ENCODE assay signal across 8 cellular contexts in the genomic region with DNA sequence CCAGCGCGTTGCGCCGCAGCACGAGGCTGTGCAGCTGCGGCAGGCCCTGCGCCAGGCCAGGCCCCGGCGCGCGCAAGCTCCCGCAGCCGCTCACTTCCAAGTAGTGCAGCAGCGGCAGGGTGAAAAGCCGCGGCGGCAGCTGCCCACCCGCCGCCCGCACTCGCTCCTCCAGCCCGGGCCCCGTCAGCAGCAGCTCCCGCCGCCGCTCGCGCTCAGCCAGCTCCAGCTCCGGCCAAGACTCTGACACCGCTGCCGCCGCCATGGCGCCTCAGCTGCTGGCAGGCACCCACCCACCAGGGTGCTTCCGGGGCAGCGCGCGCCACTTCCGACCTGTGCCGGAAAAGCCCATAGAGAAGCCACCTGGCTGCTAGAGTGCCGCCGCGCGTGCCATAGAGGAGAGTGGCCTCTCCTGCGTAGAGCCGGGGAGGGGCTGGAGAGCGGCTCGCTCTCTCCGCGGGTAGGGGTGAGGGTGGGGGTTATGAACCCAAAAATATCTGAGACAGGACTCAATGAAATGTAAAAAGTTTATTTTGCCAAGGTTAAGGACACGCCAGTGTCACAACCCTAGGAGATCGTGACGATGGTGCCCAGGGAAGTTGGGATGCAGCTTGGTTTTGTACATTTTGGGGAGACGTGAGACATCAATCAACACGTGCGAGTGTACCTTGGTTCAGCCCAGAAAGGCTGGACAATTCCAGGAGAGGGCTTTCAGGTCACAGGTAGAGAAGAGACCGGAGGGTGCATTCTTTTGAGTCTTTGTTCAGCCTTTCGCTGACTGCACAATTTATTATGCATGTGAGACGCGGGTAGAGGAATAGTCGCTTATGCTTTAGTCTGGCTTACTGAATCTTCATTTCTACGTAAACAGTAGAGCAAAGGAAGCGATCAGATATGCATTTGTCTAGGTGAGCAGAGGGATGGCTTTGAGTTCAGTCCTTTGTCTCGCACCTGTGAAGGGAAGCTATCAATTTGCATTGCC. TPM values are rescaled to one million over a fixed set of nuclear protein-coding genes. Genes with fewer than 3 reads are reported as not detected.
DNase-seq lines count a peak whose midpoint lies in the region; ATAC-seq lines count a peak whose summit lies in the region.

A gene (minus strand): TSS at position 284 of the 979 bp plus-strand sequence. CDS start 22 bp downstream, at position 262.

- peak within 1 kb of the TSS; percentile 93 to 99 (median 94) for H3K4me3 Mint-ChIP-seq in CD4-positive, alpha-beta memory T cell

- H3K4me3 ChIP-seq in CD4-positive, alpha-beta memory T cell (ENCODE audit: low read length in 2 of 2) = peak within 1 kb of the TSS; percentile 62 to 65

- peaks cover 41% of the 10 kb centered on the region for H3K4me1 ChIP-seq in CD4-positive, alpha-beta memory T cell (ENCODE audit: insufficient read depth, low read length)

- ATAC-seq in GM19438 (IDR thresholded peaks at IDR 0.05; ENCODE audit: low read depth, unreplicated experiment) (peak; percentile 98), HG03571 (IDR thresholded peaks at IDR 0.05; ENCODE audit: unreplicated experiment) (peak; percentile 98)

- no peaks in the 10 kb centered on the region for H3K9me3 ChIP-seq in CD4-positive, alpha-beta memory T cell (ENCODE audit: control insufficient read depth in 1 of 2, low read length in 2 of 2)

- H3K27me3 ChIP-seq in CD4-positive, alpha-beta memory T cell (ENCODE audit: insufficient read depth, low read length) = no peaks in the 10 kb centered on the region

- H3K36me3 Mint-ChIP-seq in CD4-positive, alpha-beta memory T cell = peaks cover 0 to 20% of the 10 kb centered on the region in 2 donors

- CTCF ChIA-PET in CD4-positive, alpha-beta memory T cell (lab: Charles Lee; ENCODE audit: partially characterized antibody) = interaction anchor here (1.0 to 1.5 kb wide), 2 partner anchors 9 to 11 kb away, joined by 3 to 4 read pairs; no protein-coding TSS in a partner anchor

- H3K27ac Mint-ChIP-seq in CD4-positive, alpha-beta memory T cell = peak within 1 kb of the TSS; percentile 80 to 98 (median 96)

- intact Hi-C loops in CD4-positive, alpha-beta memory T cell (cut with micrococcal nuclease) = loop anchor here (1.0 kb wide), 4 partner anchors 49 to 146 kb away; a partner anchor contains a TSS

- H3K9me3 Mint-ChIP-seq in CD4-positive, alpha-beta memory T cell = peaks cover 0 to 5% (median 0%) of the 10 kb centered on the region in 8 donors

- peak within 1 kb of the TSS; percentile 59 for H3K27ac ChIP-seq in CD4-positive, alpha-beta memory T cell (ENCODE audit: low read depth, low read length)

- POLR2A ChIA-PET in CD4-positive, alpha-beta memory T cell (lab: Charles Lee; ENCODE audit: partially characterized antibody) = interaction anchor here (0.7 to 2.0 kb wide), 11 partner anchors 9 to 172 kb away, joined by 3 to 18 read pairs (median 3); a partner anchor contains a TSS

- H3K4me1 Mint-ChIP-seq in CD4-positive, alpha-beta memory T cell = peaks cover 23 to 57% (median 35%) of the 10 kb centered on the region in 4 donors

- DNase-seq in CD4-positive, alpha-beta memory T cell = peak; percentile 94 to 95 (median 94)
- DNase-seq in NOMO-1 (lab: John Stamatoyannopoulos, UW; ENCODE audit: unreplicated experiment in 2 of 2) (peak; percentile 86 to 89), lung microvascular endothelial cell (ENCODE audit: low read depth in 2 of 2) (peak; percentile 93 to 94)
- DNase-seq in activated CD8-positive, alpha-beta memory T cell treated with anti-CD3 and anti-CD28 coated beads for 24 hours = peak; percentile 96
- DNase-seq in effector CD4-positive, alpha-beta T cell = peak; percentile 94
- DNase-seq in stimulated activated CD4-positive, alpha-beta T cell treated with anti-CD3 and anti-CD28 coated beads, TNF-alpha, amount 100 ng/mL, for 4 hours (ENCODE audit: low read depth in 3 of 3) = peak; percentile 81 to 91 (median 89)

- H3K27me3 Mint-ChIP-seq in CD4-positive, alpha-beta memory T cell = peaks cover 0 to 10% of the 10 kb centered on the region in 2 donors

- no peaks in the 10 kb centered on the region for H3K36me3 ChIP-seq in CD4-positive, alpha-beta memory T cell (ENCODE audit: insufficient read depth, low read length)

RNA-seq across cellular contexts. Expression of the gene that starts here (rescaled TPM):
- total RNA-seq in CD4-positive, alpha-beta memory T cell = 10 to 100 TPM; 54.5 to 58.0 TPM
- polyA plus RNA-seq in CD4-positive, alpha-beta memory T cell = 10 to 100 TPM; 19.0 to 39.8 TPM
- total RNA-seq in lung microvascular endothelial cell = 17.2 and 23.2 TPM in 2 replicates

Comparison
In these comparisons a context has a peak if more than half of its experiments do, and no peak if none do; other contexts are left out.
1. Peak in every context shown above with its lines: DNase-seq, ATAC-seq, H3K4me3 ChIP-seq and H3K27ac ChIP-seq.